Comparison of ENCODE assay signal across 8 cellular contexts in genomic region chrX:132490086-132490419, GRCh38. TPM values are rescaled to one million over a fixed set of nuclear protein-coding genes. Genes with fewer than 3 reads are reported as not detected.
DNase-seq lines count a peak whose midpoint lies in the region; ATAC-seq, FAIRE-seq and TF ChIP-seq lines count a peak whose summit lies in the region.

No MANE protein-coding gene starts in this region.

- H3K9me3 Mint-ChIP-seq in neural crest cell: no peaks in the 10 kb centered on the region

- DNase-seq in GM12865 (ENCODE audit: low read depth) (no peak), NCI-H1694 treated with DMSO at 0.1 percent for 48 hours (lab: John Stamatoyannopoulos, UW) (peak; percentile 40), coronary artery (ENCODE audit: low spot score) (no peak), neural crest cell (ENCODE audit: low read depth, low spot score) (no peak), GM19239 (ENCODE audit: insufficient read length, low spot score) (no peak), DMS114 treated with DMSO at 0.1 percent for 48 hours (lab: John Stamatoyannopoulos, UW; ENCODE audit: unreplicated experiment) (no peak)

- peak overlapping the region; percentile 77 for H3K4me3 ChIP-seq in GM12865 (ENCODE audit: low read depth, low read length)
- peak overlapping the region; percentile 75 for H3K4me3 ChIP-seq in coronary artery

- no peaks in the 10 kb centered on the region for H3K36me3 Mint-ChIP-seq in neural crest cell (ENCODE audit: low read depth)

- peak overlapping the region; percentile 99 for H3K27ac Mint-ChIP-seq in neural crest cell (ENCODE audit: unreplicated experiment)

- peaks cover 36% of the 10 kb centered on the region for H3K27me3 Mint-ChIP-seq in neural crest cell (ENCODE audit: low read depth)

- peak; percentile 16 for ATAC-seq in GM21737 (IDR thresholded peaks at IDR 0.05; ENCODE audit: unreplicated experiment)
- ATAC-seq in GM18519 (IDR thresholded peaks at IDR 0.05; ENCODE audit: low FRiP score, unreplicated experiment): no peak

- TF ChIP-seq CTCF in GM12865 (IDR thresholded peaks at IDR 0.05; ENCODE audit: insufficient read depth, low read depth, low read length, missing control alignments) (no peak), coronary artery (IDR thresholded peaks at IDR 0.05) (no peak), neural crest cell (conservative IDR thresholded peaks at IDR 0.05) (no peak)

- no peak for FAIRE-seq in GM19239 (lab: Jason Lieb, UNC)

- H3K4me1 Mint-ChIP-seq in neural crest cell: peaks cover 71% of the 10 kb centered on the region

- H3K4me3 Mint-ChIP-seq in neural crest cell: peak overlapping the region; percentile 100

- H3K27ac ChIP-seq in coronary artery: peak overlapping the region in 1 of 2 donors; percentile 73

RNA-seq across cellular contexts. Expression of gene MBNL3, which starts 1.2 kb away (rescaled TPM):
- total RNA-seq in neural crest cell: 21.0 and 21.8 TPM in 2 replicates
